1 cellular context compared by ENCODE assay signal in genomic region chr13:94548382-94549240, GRCh38.
A peak's percentile ranks its signal among the peaks of the same experiment; 100 is the strongest.
TF ChIP-seq lines count a peak whose summit lies in the region.

No MANE protein-coding gene starts in this region.

TF ChIP-seq in HepG2, 621 proteins besides CTCF, POLR2A, EP300 and RAD21 (continued from another document):
- TF ChIP-seq ZBTB34 (CRISPR knock-in tag; IDR thresholded peaks at IDR 0.05) (peak; percentile 32; the same call in 1 of the 2 replicates), UBTF (CRISPR knock-in tag; IDR thresholded peaks at IDR 0.05) (peak; percentile 55; the same call in 1 of the 2 replicates), SPEN (CRISPR knock-in tag; IDR thresholded peaks at IDR 0.05; ENCODE audit: low read depth) (peak; percentile 48), MTF1 (CRISPR knock-in tag; IDR thresholded peaks at IDR 0.05) (no peak), ELF4 (CRISPR knock-in tag; IDR thresholded peaks at IDR 0.05; ENCODE audit: borderline replicate concordance) (0 out of 2 replicates have a peak, but pooled peaks have one; percentile 3), ZFP37 (CRISPR knock-in tag; IDR thresholded peaks at IDR 0.05; ENCODE audit: borderline replicate concordance) (0 out of 2 replicates have a peak, but pooled peaks have one; percentile 37), ZNF446 (CRISPR knock-in tag; IDR thresholded peaks at IDR 0.05) (0 out of 2 replicates have a peak, but pooled peaks have one; percentile 41), TFDP1 (CRISPR knock-in tag; IDR thresholded peaks at IDR 0.05; ENCODE audit: borderline replicate concordance) (no peak), ZNF256 (CRISPR knock-in tag; conservative IDR thresholded peaks at IDR 0.05) (peak; percentile 47; the same call in 1 of the 2 replicates), PHF20 (CRISPR knock-in tag; IDR thresholded peaks at IDR 0.05) (peak; percentile 67), ZNF891 (CRISPR knock-in tag; IDR thresholded peaks at IDR 0.05) (0 out of 2 replicates have a peak, but pooled peaks have one; percentile 13), PHF8 (CRISPR knock-in tag; IDR thresholded peaks at IDR 0.05) (peak; percentile 47; the same call in 1 of the 2 replicates), ZNF441 (CRISPR knock-in tag; IDR thresholded peaks at IDR 0.05; ENCODE audit: borderline replicate concordance) (peak; percentile 32; the same call in 1 of the 2 replicates), STAG1 (CRISPR knock-in tag; IDR thresholded peaks at IDR 0.05) (peak; percentile 33; the same call in 1 of the 2 replicates), ZNF572 (CRISPR knock-in tag; IDR thresholded peaks at IDR 0.05) (0 out of 2 replicates have a peak, but pooled peaks have one; percentile 27), ZNF20 (CRISPR knock-in tag; IDR thresholded peaks at IDR 0.05) (0 out of 2 replicates have a peak, but pooled peaks have one; percentile 5), ZBTB7B (CRISPR knock-in tag; IDR thresholded peaks at IDR 0.05) (no peak; the same call in 1 of the 2 replicates), HNRNPLL (IDR thresholded peaks at IDR 0.05; ENCODE audit: low read depth, low read length, poor library complexity, severe bottlenecking) (peak; percentile 32), ZNF574 (CRISPR knock-in tag; IDR thresholded peaks at IDR 0.05) (no peak), SAP130 (CRISPR knock-in tag; IDR thresholded peaks at IDR 0.05; ENCODE audit: low read depth) (peak; percentile 17), ZNF468 (CRISPR knock-in tag; IDR thresholded peaks at IDR 0.05) (no peak), ZNF800 (CRISPR knock-in tag; IDR thresholded peaks at IDR 0.05) (peak; percentile 65; the same call in 1 of the 2 replicates), HNRNPL (IDR thresholded peaks at IDR 0.05; ENCODE audit: low read depth, low read length) (0 out of 2 replicates have a peak, but pooled peaks have one; percentile 61), ZFX (CRISPR knock-in tag; IDR thresholded peaks at IDR 0.05; ENCODE audit: low read depth) (peak; percentile 72), HMG20B (CRISPR knock-in tag; conservative IDR thresholded peaks at IDR 0.05) (no peak), ATF4 (CRISPR knock-in tag; IDR thresholded peaks at IDR 0.05) (no peak; a peak in 1 of 4 replicates), ZXDC (CRISPR knock-in tag; IDR thresholded peaks at IDR 0.05) (0 out of 2 replicates have a peak, but pooled peaks have one; percentile 42), HMGXB4 (CRISPR knock-in tag; IDR thresholded peaks at IDR 0.05; ENCODE audit: borderline replicate concordance in 1 of 2, low read depth in 1 of 2) (peak in 1 of 2 experiments; percentile 5; a peak in 1 of 4 replicates), ATF7 (IDR thresholded peaks at IDR 0.05) (no peak), ATF7 (CRISPR knock-in tag; IDR thresholded peaks at IDR 0.05) (no peak), ZNF782 (CRISPR knock-in tag; IDR thresholded peaks at IDR 0.05; ENCODE audit: borderline replicate concordance) (0 out of 2 replicates have a peak, but pooled peaks have one; percentile 5), EED (CRISPR knock-in tag; IDR thresholded peaks at IDR 0.05) (peak; percentile 62; the same call in 1 of the 2 replicates), SKI (IDR thresholded peaks at IDR 0.05; ENCODE audit: partially characterized antibody) (peak; percentile 21), ZNF598 (CRISPR knock-in tag; IDR thresholded peaks at IDR 0.05; ENCODE audit: borderline replicate concordance) (no peak)
